Comparison of ENCODE assay signal across 17 cellular contexts in genomic region chr1:9607352-9607751, GRCh38.
"Had no signal": no experiment of that assay in that cellular context is flagged by ENCODE, and none has a peak within 500 bp of the region (broad histone marks: within the 10 kb centered on the region; RNA-seq: fewer than 3 reads in every experiment).

No MANE protein-coding gene starts in this region.

- H3K4me3 Mint-ChIP-seq: memory B cell; mesothelial cell of epicardium; natural killer cell; neural crest cell; stimulated activated naive CD8-positive, alpha-beta T cell treated with anti-CD3 and anti-CD28 coated beads, Interleukin-15, Interleukin-2, amounts not matched to agents 100 ng/mL and 50 ng/mL, for 24 hours had no signal

- H3K4me1 ChIP-seq: esophagus muscularis mucosa, left lung, lower lobe of right lung had no signal

- DNase-seq: effector CD4-positive, alpha-beta T cell; islet precursor cell; lower lobe of right lung; natural killer cell; ovary; stimulated activated CD4-positive, alpha-beta T cell treated with anti-CD3 and anti-CD28 coated beads, Interleukin-2, amount 100 ng/mL, for 48 hours; trophoblast cell had no signal

- H3K36me3 Mint-ChIP-seq: natural killer cell had no signal

- H3K27ac ChIP-seq: coronary artery, esophagus muscularis mucosa, gastrocnemius medialis, left lung, lower lobe of right lung, ovary, thoracic aorta had no signal

- H3K27ac Mint-ChIP-seq: memory B cell; mesothelial cell of epicardium; natural killer cell; stimulated activated naive CD8-positive, alpha-beta T cell treated with anti-CD3 and anti-CD28 coated beads, Interleukin-15, Interleukin-2, amounts not matched to agents 100 ng/mL and 50 ng/mL, for 24 hours had no signal

- H3K4me1 Mint-ChIP-seq: memory B cell, mesothelial cell of epicardium, natural killer cell, neural crest cell had no signal

- H3K9me3 Mint-ChIP-seq: memory B cell; mesothelial cell of epicardium; natural killer cell; neural crest cell; stimulated activated naive CD8-positive, alpha-beta T cell treated with anti-CD3 and anti-CD28 coated beads, Interleukin-15, Interleukin-2, amounts not matched to agents 100 ng/mL and 50 ng/mL, for 24 hours had no signal

- H3K36me3 ChIP-seq: ovary had no signal

- H3K9me3 ChIP-seq: esophagus muscularis mucosa, gastrocnemius medialis, left lung, lower lobe of right lung, ovary, thoracic aorta had no signal

- H3K4me3 ChIP-seq: coronary artery, esophagus muscularis mucosa, gastrocnemius medialis, left lung, lower lobe of right lung, ovary, smooth muscle cell, thoracic aorta had no signal

- H3K27me3 Mint-ChIP-seq: memory B cell; stimulated activated naive CD8-positive, alpha-beta T cell treated with anti-CD3 and anti-CD28 coated beads, Interleukin-15, Interleukin-2, amounts not matched to agents 100 ng/mL and 50 ng/mL, for 24 hours had no signal

- H3K27me3 ChIP-seq: esophagus muscularis mucosa, gastrocnemius medialis, left lung, ovary had no signal

- ATAC-seq: left lung, lower lobe of right lung, natural killer cell had no signal

- H3K4me2 ChIP-seq: smooth muscle cell had no signal
